Comparison of ENCODE assay signal across 18 cellular contexts in genomic region chr6:116412270-116412669, GRCh38. TPM values are rescaled to one million over a fixed set of nuclear protein-coding genes. Genes with fewer than 3 reads are reported as not detected.
A peak's percentile ranks its signal among the peaks of the same experiment; 100 is the strongest.
DNase-seq lines count a peak whose midpoint lies in the region; ATAC-seq and TF ChIP-seq lines count a peak whose summit lies in the region.
"Had no signal": no experiment of that assay in that cellular context is flagged by ENCODE, and none has a peak within 500 bp of the region (broad histone marks: within the 10 kb centered on the region; RNA-seq: fewer than 3 reads in every experiment).

No MANE protein-coding gene starts in this region.

- no peaks in the 10 kb centered on the region for H3K27me3 ChIP-seq in GM23248 (replicated peaks; ENCODE audit: insufficient read depth)
- H3K27me3 ChIP-seq: dorsolateral prefrontal cortex had no signal

- H3K9me3 Mint-ChIP-seq in WTC11, result no peaks in the 10 kb centered on the region
- H3K9me3 Mint-ChIP-seq in stimulated activated memory B cell treated with anti-CD40 and anti-IgM and Interleukin-4, amounts not matched to agents 10 μg/mL and 1 μg/mL and 100 μg/mL, for 72 hours, result no peaks in the 10 kb centered on the region
- H3K9me3 Mint-ChIP-seq: activated T-cell treated with anti-CD3 and anti-CD28 coated beads, Interleukin-2, amount 50 U/mL, for 4 hours; CD8-positive, alpha-beta memory T cell; T-cell had no signal

- H3K36me3 Mint-ChIP-seq in WTC11, result peaks cover 13% of the 10 kb centered on the region
- H3K36me3 Mint-ChIP-seq in stimulated activated memory B cell treated with anti-CD40 and anti-IgM and Interleukin-4, amounts not matched to agents 10 μg/mL and 1 μg/mL and 100 μg/mL, for 72 hours, result peaks cover 15% of the 10 kb centered on the region

- H3K4me2 ChIP-seq in GM23248 (ENCODE audit: unreplicated experiment), result peak overlapping the region; percentile 4

- DNase-seq in GM23248 (peak; percentile 69), WTC11 (ENCODE audit: low spot score) (no peak), left ventricle myocardium superior (peak; percentile 38), NCI-H2171 (lab: John Stamatoyannopoulos, UW) (no peak), NCI-H1930 (lab: John Stamatoyannopoulos, UW) (no peak), posterior cingulate gyrus (no peak)
- DNase-seq: activated CD4-positive, alpha-beta T cell treated with anti-CD3 and anti-CD28 coated beads for 48 hours; activated T-cell treated with anti-CD3 and anti-CD28 coated beads, Interleukin-2, amount 50 U/mL, for 4 hours; amniotic stem cell; CD8-positive, alpha-beta memory T cell; dorsolateral prefrontal cortex; MM.1S; OCI-M1; stimulated activated CD4-positive, alpha-beta T cell treated with anti-CD3 and anti-CD28 coated beads, Interleukin-4, amount 100 ng/mL, for 4 hours; stimulated activated naive CD4-positive, alpha-beta T cell treated with Interleukin-2 at 50 U/mL for 16 hours; T-cell had no signal

- H3K9ac ChIP-seq in GM23248, result peak overlapping the region; percentile 27

- POLR2A ChIA-PET in WTC11 (lab: Charles Lee), result no interaction called here

- H3K79me2 ChIP-seq in GM23248 (ENCODE audit: insufficient read depth), result peaks cover 99% of the 10 kb centered on the region

- H3K4me3 Mint-ChIP-seq in WTC11, result no peak overlapping the region
- no peak overlapping the region for H3K4me3 Mint-ChIP-seq in stimulated activated memory B cell treated with anti-CD40 and anti-IgM and Interleukin-4, amounts not matched to agents 10 μg/mL and 1 μg/mL and 100 μg/mL, for 72 hours
- H3K4me3 Mint-ChIP-seq: activated T-cell treated with anti-CD3 and anti-CD28 coated beads, Interleukin-2, amount 50 U/mL, for 4 hours; CD8-positive, alpha-beta memory T cell; T-cell had no signal

- peak; percentile 77 for ATAC-seq in WTC11
- ATAC-seq in left ventricle myocardium superior, result peak; percentile 78
- no peak for ATAC-seq in stimulated activated memory B cell treated with anti-CD40 and anti-IgM and Interleukin-4, amounts not matched to agents 10 μg/mL and 1 μg/mL and 100 μg/mL, for 72 hours
- ATAC-seq: activated T-cell treated with anti-CD3 and anti-CD28 coated beads, Interleukin-2, amount 50 U/mL, for 4 hours; T-cell had no signal

- intact Hi-C loops in left ventricle myocardium superior (cut with micrococcal nuclease), result no loop called here
- intact Hi-C loops in posterior cingulate gyrus (cut with DNase I), result no loop called here

- H2AFZ ChIP-seq in GM23248, result no peak overlapping the region

- H3K4me1 ChIP-seq in GM23248 (ENCODE audit: insufficient read depth), result peaks cover 23% of the 10 kb centered on the region

- TF ChIP-seq CTCF in WTC11 (IDR thresholded peaks at IDR 0.05), result no peak

- peak overlapping the region; percentile 75 for H3K27ac Mint-ChIP-seq in WTC11
- H3K27ac Mint-ChIP-seq in stimulated activated memory B cell treated with anti-CD40 and anti-IgM and Interleukin-4, amounts not matched to agents 10 μg/mL and 1 μg/mL and 100 μg/mL, for 72 hours, result peak overlapping the region; percentile 51
- H3K27ac Mint-ChIP-seq: T-cell had no signal

- CTCF ChIA-PET in WTC11 (lab: Charles Lee), result interaction anchor here (1.1 to 1.9 kb wide), 4 partner anchors 19 to 144 kb away, joined by 3 to 5 read pairs (median 4); no protein-coding TSS in a partner anchor

- no peaks in the 10 kb centered on the region for H3K9me3 ChIP-seq in GM23248 (ENCODE audit: low read depth)

- H3K27me3 Mint-ChIP-seq in WTC11 (ENCODE audit: low read depth), result no peaks in the 10 kb centered on the region
- H3K27me3 Mint-ChIP-seq in stimulated activated memory B cell treated with anti-CD40 and anti-IgM and Interleukin-4, amounts not matched to agents 10 μg/mL and 1 μg/mL and 100 μg/mL, for 72 hours, result no peaks in the 10 kb centered on the region

- peaks cover 6% of the 10 kb centered on the region; the same call in 1 of the 2 replicates for H3K36me3 ChIP-seq in GM23248 (ENCODE audit: low read depth)

- no peaks in the 10 kb centered on the region for H3K9me2 ChIP-seq in GM23248 (ENCODE audit: insufficient read depth)

- H3K4me1 Mint-ChIP-seq in WTC11, result peaks cover 46% of the 10 kb centered on the region
- peaks cover 62% of the 10 kb centered on the region for H3K4me1 Mint-ChIP-seq in stimulated activated memory B cell treated with anti-CD40 and anti-IgM and Interleukin-4, amounts not matched to agents 10 μg/mL and 1 μg/mL and 100 μg/mL, for 72 hours

- H3F3A ChIP-seq in GM23248 (ENCODE audit: insufficient read depth), result peaks cover 23% of the 10 kb centered on the region

- 0 out of 2 replicates have a peak, but pooled peaks cover 3% of the 10 kb centered on the region for H4K20me1 ChIP-seq in GM23248 (ENCODE audit: insufficient read depth)

- H3K4me3 ChIP-seq in GM23248, result no peak overlapping the region
- H3K4me3 ChIP-seq: dorsolateral prefrontal cortex had no signal

- in situ Hi-C loops in GM23248 (cut with MboI), result no loop called here

- peak overlapping the region; percentile 56 for H3K27ac ChIP-seq in GM23248

TF ChIP-seq in WTC11, 78 proteins besides CTCF, POLR2A, EP300 and RAD21:
- TF ChIP-seq E2F1 (CRISPR knock-in tag; IDR thresholded peaks at IDR 0.05) (no peak), HMGA2 (CRISPR knock-in tag; IDR thresholded peaks at IDR 0.05) (no peak), NR2C2 (CRISPR knock-in tag; IDR thresholded peaks at IDR 0.05) (no peak), ZSCAN18 (CRISPR knock-in tag; IDR thresholded peaks at IDR 0.05) (no peak), GTF2I (CRISPR knock-in tag; conservative IDR thresholded peaks at IDR 0.05) (no peak), CDX4 (CRISPR knock-in tag; IDR thresholded peaks at IDR 0.05; ENCODE audit: borderline replicate concordance) (no peak), OVOL2 (CRISPR knock-in tag; IDR thresholded peaks at IDR 0.05; ENCODE audit: borderline replicate concordance) (no peak), FOXJ3 (CRISPR knock-in tag; IDR thresholded peaks at IDR 0.05; ENCODE audit: borderline replicate concordance) (no peak), MLX (CRISPR knock-in tag; IDR thresholded peaks at IDR 0.05) (no peak), ZNF671 (CRISPR knock-in tag; IDR thresholded peaks at IDR 0.05) (no peak), GABPB1 (CRISPR knock-in tag; IDR thresholded peaks at IDR 0.05) (no peak), PRRX2 (CRISPR knock-in tag; IDR thresholded peaks at IDR 0.05) (no peak), ELF4 (CRISPR knock-in tag; IDR thresholded peaks at IDR 0.05; ENCODE audit: low read depth) (no peak)

RNA-seq across cellular contexts. Expression of gene DSE, which starts 41.5 kb away (rescaled TPM):
- 76.9 and 83.9 TPM in 2 replicates for total RNA-seq in GM23248 (2014; rRNA removed; shearing (Covaris generic))
- polyA plus RNA-seq in GM23248 (2016; fragmentation: Nextera tagmentation; extraction: Ambion mirVana), result 42.7 and 44.6 TPM in 2 replicates
- 66.3 to 78.3 TPM (median 71.2 TPM) in 3 replicates for total RNA-seq in WTC11 (2021)
- total RNA-seq in left ventricle myocardium superior, result 12.7 TPM

RNA-seq across cellular contexts. Expression of gene CALHM6, which starts 48.9 kb away (rescaled TPM):
- not detected in 2 replicates for total RNA-seq in GM23248 (2014; rRNA removed; shearing (Covaris generic))
- 1.6 and 1.7 TPM in 2 replicates for polyA plus RNA-seq in GM23248 (2016; fragmentation: Nextera tagmentation; extraction: Ambion mirVana)
- total RNA-seq in WTC11 (2021), result 0.21 to 1.4 TPM (median 0.44 TPM) in 3 replicates
- total RNA-seq in left ventricle myocardium superior, result 1.2 TPM
- total RNA-seq: HT-29 had no signal

Comparison
In these comparisons a context has a peak if more than half of its experiments do, and no peak if none do; other contexts are left out.
1. DNase-seq: peak in GM23248 (single experiment) and left ventricle myocardium superior (single experiment); none in WTC11 (single experiment), NCI-H2171 (single experiment), NCI-H1930 (0 of 2) and posterior cingulate gyrus (0 of 10).